Comparison of ENCODE assay signal across 9 cellular contexts in genomic region chr17:74768069-74768762, GRCh38. TPM values are rescaled to one million over a fixed set of nuclear protein-coding genes. Genes with fewer than 3 reads are reported as not detected.
DNase-seq lines count a peak whose midpoint lies in the region; ATAC-seq, FAIRE-seq and TF ChIP-seq lines count a peak whose summit lies in the region.
"Had no signal": no experiment of that assay in that cellular context is flagged by ENCODE, and none has a peak within 500 bp of the region (broad histone marks: within the 10 kb centered on the region; RNA-seq: fewer than 3 reads in every experiment).

No MANE protein-coding gene starts in this region.

- in situ Hi-C loops in Panc1 (cut with HindIII; ENCODE audit: low pct_unique_long_range_greater_than_20kb, low sequenced_read_pairs), result no loop called here

- H3K4me1 Mint-ChIP-seq in nephron, result peaks cover 12% of the 10 kb centered on the region

- peaks cover 31% of the 10 kb centered on the region for H3K36me3 Mint-ChIP-seq in nephron (ENCODE audit: low read depth)

- H3K27me3 Mint-ChIP-seq in nephron (ENCODE audit: low read depth), result no peaks in the 10 kb centered on the region

- POLR2A ChIA-PET in Panc1 (lab: Charles Lee), result interaction anchor here (0.6 kb wide), 1 partner anchor 19 kb away, joined by 4 read pairs; no protein-coding TSS in a partner anchor

- H3K27ac ChIP-seq in Panc1 (ENCODE audit: low read length), result peak overlapping the region; percentile 36
- peak overlapping the region; percentile 36 for H3K27ac ChIP-seq in effector memory CD4-positive, alpha-beta T cell (ENCODE audit: insufficient read depth, low read length, poor library complexity, severe bottlenecking)
- H3K27ac ChIP-seq: uterus had no signal

- no peak overlapping the region for H3K4me3 Mint-ChIP-seq in nephron

- intact Hi-C loops in Panc1 (cut with micrococcal nuclease; ENCODE audit: unreplicated experiment), result no loop called here

- TF ChIP-seq CTCF in Panc1 (IDR thresholded peaks at IDR 0.05), result no peak
- TF ChIP-seq CTCF in nephron (IDR thresholded peaks at IDR 0.05; ENCODE audit: unreplicated experiment in 3 of 3), result no peak
- TF ChIP-seq CTCF in omental fat pad (IDR thresholded peaks at IDR 0.05), result no peak
- no peak for TF ChIP-seq CTCF in D721Med (IDR thresholded peaks at IDR 0.05; ENCODE audit: insufficient read depth, missing control alignments)

- H3K4me1 ChIP-seq in Panc1 (ENCODE audit: control insufficient read depth, insufficient read depth, low read length), result peaks cover 44% of the 10 kb centered on the region
- H3K4me1 ChIP-seq in effector memory CD4-positive, alpha-beta T cell (ENCODE audit: control insufficient read depth, insufficient read depth, low read length, poor library complexity, severe bottlenecking), result peaks cover 7% of the 10 kb centered on the region
- H3K4me1 ChIP-seq: uterus had no signal

- CTCF ChIA-PET in Panc1 (lab: Charles Lee), result no interaction called here

- H3K27me3 ChIP-seq in Panc1 (ENCODE audit: control insufficient read depth, insufficient read depth, low read length), result no peaks in the 10 kb centered on the region
- no peaks in the 10 kb centered on the region for H3K27me3 ChIP-seq in effector memory CD4-positive, alpha-beta T cell (replicated peaks; ENCODE audit: control insufficient read depth, insufficient read depth, low read length, poor library complexity, severe bottlenecking)
- H3K27me3 ChIP-seq: uterus had no signal

- FAIRE-seq in D721Med (lab: Jason Lieb, UNC), result no peak

- no peaks in the 10 kb centered on the region for H3K9me3 Mint-ChIP-seq in nephron

- 0 out of 2 replicates have a peak, but pooled peaks cover 5% of the 10 kb centered on the region for H3K36me3 ChIP-seq in Panc1 (ENCODE audit: control insufficient read depth, insufficient read depth, low read length)
- H3K36me3 ChIP-seq in effector memory CD4-positive, alpha-beta T cell (ENCODE audit: control insufficient read depth, insufficient read depth, low read length), result peaks cover 87% of the 10 kb centered on the region
- H3K36me3 ChIP-seq: uterus had no signal

- peak overlapping the region; percentile 74 to 80 (median 76) for H3K27ac Mint-ChIP-seq in nephron

- peak in 11 of 14 donors; percentile 35 to 90 (median 61) for DNase-seq in C1 segment of cervical spinal cord (lab: John Stamatoyannopoulos, UW)
- DNase-seq in Panc1 (ENCODE audit: low read depth, low spot score), result no peak
- no peak for DNase-seq in effector memory CD4-positive, alpha-beta T cell
- DNase-seq in omental fat pad (ENCODE audit: low spot score), result no peak
- DNase-seq in NCI-H82 treated with DMSO at 0.1 percent for 48 hours (lab: John Stamatoyannopoulos, UW; ENCODE audit: unreplicated experiment), result no peak
- no peak for DNase-seq in D721Med (ENCODE audit: insufficient read length, low spot score)
- DNase-seq: uterus had no signal

- no peak overlapping the region for H3K4me3 ChIP-seq in Panc1 (ENCODE audit: low read depth in 2 of 2, low read length in 2 of 2)
- H3K4me3 ChIP-seq in effector memory CD4-positive, alpha-beta T cell (ENCODE audit: insufficient read depth, low read depth, low read length, poor library complexity, severe bottlenecking), result no peak overlapping the region
- H3K4me3 ChIP-seq: uterus had no signal

- no peaks in the 10 kb centered on the region for H3K9me3 ChIP-seq in Panc1 (ENCODE audit: control insufficient read depth, insufficient read depth, low read depth, low read length)
- no peaks in the 10 kb centered on the region for H3K9me3 ChIP-seq in effector memory CD4-positive, alpha-beta T cell (ENCODE audit: control insufficient read depth, low read length)
- H3K9me3 ChIP-seq: uterus had no signal

- ATAC-seq in Panc1 (peak; percentile 57), HG02623 (IDR thresholded peaks at IDR 0.05; ENCODE audit: unreplicated experiment) (no peak), omental fat pad (ENCODE audit: low FRiP score) (no peak)

- no TSS peak for BruUV-seq in Panc1 (replicated peaks; lab: Mats Ljungman, UMichigan)

RNA-seq across cellular contexts. Expression of gene NAT9, which starts 7.9 kb away (rescaled TPM):
- total RNA-seq in Panc1 (2021; ENCODE audit: unreplicated experiment), result 90.1 TPM
- 59.6 TPM for polyA plus RNA-seq in Panc1 (2012; ENCODE audit: insufficient read length)
- total RNA-seq in omental fat pad, result 10 to 100 TPM; 15.1 to 35.9 (median 24.2) TPM

RNA-seq across cellular contexts. Expression of gene NHERF1, which starts 19.8 kb away (rescaled TPM):
- total RNA-seq in Panc1 (2021; ENCODE audit: unreplicated experiment) (90.8 TPM), omental fat pad (10 to 100 TPM; 18.0 to 51.7 (median 21.8) TPM)
- 66.0 TPM for polyA plus RNA-seq in Panc1 (2012; ENCODE audit: insufficient read length)

RNA-seq across cellular contexts. Expression of gene RAB37, which starts 31.2 kb away (rescaled TPM):
- total RNA-seq in Panc1 (2021; ENCODE audit: unreplicated experiment) (1.5 TPM), omental fat pad (1 to 10 TPM in 2 of 4 donors, under 1 TPM in 2; 0.48 to 3.0 (median 1.4) TPM)
- 1.2 TPM for polyA plus RNA-seq in Panc1 (2012; ENCODE audit: insufficient read length)

RNA-seq across cellular contexts. Expression of gene CD300LF, which starts 55.5 kb away (rescaled TPM):
- total RNA-seq in Panc1 (2021; ENCODE audit: unreplicated experiment) (not detected), omental fat pad (1 to 10 TPM in 3 of 4 donors, not detected in 1; 1.1 to 2.5 (median 2.2) TPM)
- not detected for polyA plus RNA-seq in Panc1 (2012; ENCODE audit: insufficient read length)

Comparison
In these comparisons a context has a peak if more than half of its experiments do, and no peak if none do; other contexts are left out.
1. DNase-seq: peak in C1 segment of cervical spinal cord (11 of 14); none in Panc1 (single experiment), effector memory CD4-positive, alpha-beta T cell (0 of 3), omental fat pad (single experiment), NCI-H82 treated with DMSO at 0.1 percent for 48 hours (single experiment) and D721Med (single experiment).